ENCODE assay signal across 15 cellular contexts in the genomic region with DNA sequence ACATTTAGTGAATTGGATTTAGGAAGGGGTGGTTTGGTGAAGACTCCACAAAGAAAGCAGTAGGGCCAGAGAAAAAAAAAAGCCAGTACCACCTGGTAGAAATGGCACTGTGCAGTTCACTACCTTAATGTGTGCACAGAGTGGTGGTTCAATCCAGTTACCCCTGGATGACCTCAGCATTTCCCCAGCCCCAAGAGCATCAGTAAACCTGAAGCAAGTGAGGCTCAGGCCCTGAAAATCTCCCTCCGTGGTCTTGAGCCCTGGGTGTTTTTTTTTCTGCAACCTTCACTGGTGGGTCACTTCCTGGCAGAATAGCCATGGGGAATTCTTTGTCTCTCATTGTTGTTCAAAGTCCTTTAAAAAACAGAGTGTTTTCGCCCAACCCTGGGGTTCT.
"Had no signal": no experiment of that assay in that cellular context is flagged by ENCODE, and none has a peak within 500 bp of the region (broad histone marks: within the 10 kb centered on the region; RNA-seq: fewer than 3 reads in every experiment).

No MANE protein-coding gene starts in this region.

- H3K27me3 ChIP-seq: dorsolateral prefrontal cortex, right lobe of liver had no signal

- H3K27me3 Mint-ChIP-seq: activated B cell treated with CpG ODN at 0.5 μM for 24 hours had no signal

- H3K36me3 Mint-ChIP-seq: activated naive CD8-positive, alpha-beta T cell treated with anti-CD3 and anti-CD28 coated beads, Interleukin-2, amount 10 ng/mL, durations not matched to agents 7 days and 5 days; naive thymus-derived CD8-positive, alpha-beta T cell had no signal

- DNase-seq: activated B cell treated with CpG ODN at 0.5 μM for 24 hours; activated CD4-positive, alpha-beta T cell treated with anti-CD3 and anti-CD28 coated beads for 48 hours; activated CD8-positive, alpha-beta memory T cell treated with anti-CD3 and anti-CD28 coated beads, Interleukin-2, amount 50 U/mL, for 48 hours; activated CD8-positive, alpha-beta T cell treated with anti-CD3 and anti-CD28 coated beads for 36 hours; activated naive CD8-positive, alpha-beta T cell treated with anti-CD3 and anti-CD28 coated beads, Interleukin-2, amount 10 ng/mL, durations not matched to agents 7 days and 5 days; anterior cingulate cortex; dorsolateral prefrontal cortex; mucosa of descending colon; nucleus accumbens; right lobe of liver; stomach had no signal

- ATAC-seq: activated CD8-positive, alpha-beta T cell treated with anti-CD3 and anti-CD28 coated beads for 36 hours; gastroesophageal sphincter; mucosa of descending colon; naive thymus-derived CD8-positive, alpha-beta T cell had no signal

- H3K36me3 ChIP-seq: gastroesophageal sphincter, prostate gland, right lobe of liver, stomach, thoracic aorta had no signal

- H3K9me3 Mint-ChIP-seq: activated B cell treated with CpG ODN at 0.5 μM for 24 hours; activated CD8-positive, alpha-beta T cell treated with anti-CD3 and anti-CD28 coated beads for 36 hours; activated naive CD8-positive, alpha-beta T cell treated with anti-CD3 and anti-CD28 coated beads, Interleukin-2, amount 10 ng/mL, durations not matched to agents 7 days and 5 days; naive thymus-derived CD8-positive, alpha-beta T cell had no signal

- H3K4me1 Mint-ChIP-seq: activated B cell treated with CpG ODN at 0.5 μM for 24 hours had no signal

- H3K9me3 ChIP-seq: gastroesophageal sphincter, mucosa of descending colon, prostate gland, right lobe of liver, stomach, thoracic aorta had no signal

- H3K4me1 ChIP-seq: prostate gland had no signal

- H3K27ac Mint-ChIP-seq: activated B cell treated with CpG ODN at 0.5 μM for 24 hours; activated CD8-positive, alpha-beta T cell treated with anti-CD3 and anti-CD28 coated beads for 36 hours; activated naive CD8-positive, alpha-beta T cell treated with anti-CD3 and anti-CD28 coated beads, Interleukin-2, amount 10 ng/mL, durations not matched to agents 7 days and 5 days had no signal

- H3K27ac ChIP-seq: gastroesophageal sphincter, prostate gland, right lobe of liver, stomach, thoracic aorta had no signal

- H3K4me3 Mint-ChIP-seq: activated B cell treated with CpG ODN at 0.5 μM for 24 hours; activated CD8-positive, alpha-beta T cell treated with anti-CD3 and anti-CD28 coated beads for 36 hours; activated naive CD8-positive, alpha-beta T cell treated with anti-CD3 and anti-CD28 coated beads, Interleukin-2, amount 10 ng/mL, durations not matched to agents 7 days and 5 days; naive thymus-derived CD8-positive, alpha-beta T cell had no signal

- H3K4me3 ChIP-seq: dorsolateral prefrontal cortex, gastroesophageal sphincter, mucosa of descending colon, prostate gland, right lobe of liver, stomach, thoracic aorta had no signal
